1 cellular context compared by ENCODE assay signal in genomic region chr1:151008244-151009205, GRCh38.
TF ChIP-seq lines count a peak whose summit lies in the region.

Gene PRUNE1, plus strand, starts transcription at chr1:151008449. Its CDS starts 184 bp downstream, at chr1:151008633.

TF ChIP-seq in K562, 482 proteins besides CTCF, POLR2A, EP300 and RAD21 (continued from another document and continues in another):
- no peak for TF ChIP-seq ZHX1 (conservative IDR thresholded peaks at IDR 0.05; ENCODE audit: low read length)
- TF ChIP-seq, protein P1, sequence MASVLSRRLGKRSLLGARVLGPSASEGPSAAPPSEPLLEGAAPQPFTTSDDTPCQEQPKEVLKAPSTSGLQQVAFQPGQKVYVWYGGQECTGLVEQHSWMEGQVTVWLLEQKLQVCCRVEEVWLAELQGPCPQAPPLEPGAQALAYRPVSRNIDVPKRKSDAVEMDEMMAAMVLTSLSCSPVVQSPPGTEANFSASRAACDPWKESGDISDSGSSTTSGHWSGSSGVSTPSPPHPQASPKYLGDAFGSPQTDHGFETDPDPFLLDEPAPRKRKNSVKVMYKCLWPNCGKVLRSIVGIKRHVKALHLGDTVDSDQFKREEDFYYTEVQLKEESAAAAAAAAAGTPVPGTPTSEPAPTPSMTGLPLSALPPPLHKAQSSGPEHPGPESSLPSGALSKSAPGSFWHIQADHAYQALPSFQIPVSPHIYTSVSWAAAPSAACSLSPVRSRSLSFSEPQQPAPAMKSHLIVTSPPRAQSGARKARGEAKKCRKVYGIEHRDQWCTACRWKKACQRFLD (CRISPR knock-in tag; IDR thresholded peaks at IDR 0.05), result no peak
- TF ChIP-seq, protein P2, sequence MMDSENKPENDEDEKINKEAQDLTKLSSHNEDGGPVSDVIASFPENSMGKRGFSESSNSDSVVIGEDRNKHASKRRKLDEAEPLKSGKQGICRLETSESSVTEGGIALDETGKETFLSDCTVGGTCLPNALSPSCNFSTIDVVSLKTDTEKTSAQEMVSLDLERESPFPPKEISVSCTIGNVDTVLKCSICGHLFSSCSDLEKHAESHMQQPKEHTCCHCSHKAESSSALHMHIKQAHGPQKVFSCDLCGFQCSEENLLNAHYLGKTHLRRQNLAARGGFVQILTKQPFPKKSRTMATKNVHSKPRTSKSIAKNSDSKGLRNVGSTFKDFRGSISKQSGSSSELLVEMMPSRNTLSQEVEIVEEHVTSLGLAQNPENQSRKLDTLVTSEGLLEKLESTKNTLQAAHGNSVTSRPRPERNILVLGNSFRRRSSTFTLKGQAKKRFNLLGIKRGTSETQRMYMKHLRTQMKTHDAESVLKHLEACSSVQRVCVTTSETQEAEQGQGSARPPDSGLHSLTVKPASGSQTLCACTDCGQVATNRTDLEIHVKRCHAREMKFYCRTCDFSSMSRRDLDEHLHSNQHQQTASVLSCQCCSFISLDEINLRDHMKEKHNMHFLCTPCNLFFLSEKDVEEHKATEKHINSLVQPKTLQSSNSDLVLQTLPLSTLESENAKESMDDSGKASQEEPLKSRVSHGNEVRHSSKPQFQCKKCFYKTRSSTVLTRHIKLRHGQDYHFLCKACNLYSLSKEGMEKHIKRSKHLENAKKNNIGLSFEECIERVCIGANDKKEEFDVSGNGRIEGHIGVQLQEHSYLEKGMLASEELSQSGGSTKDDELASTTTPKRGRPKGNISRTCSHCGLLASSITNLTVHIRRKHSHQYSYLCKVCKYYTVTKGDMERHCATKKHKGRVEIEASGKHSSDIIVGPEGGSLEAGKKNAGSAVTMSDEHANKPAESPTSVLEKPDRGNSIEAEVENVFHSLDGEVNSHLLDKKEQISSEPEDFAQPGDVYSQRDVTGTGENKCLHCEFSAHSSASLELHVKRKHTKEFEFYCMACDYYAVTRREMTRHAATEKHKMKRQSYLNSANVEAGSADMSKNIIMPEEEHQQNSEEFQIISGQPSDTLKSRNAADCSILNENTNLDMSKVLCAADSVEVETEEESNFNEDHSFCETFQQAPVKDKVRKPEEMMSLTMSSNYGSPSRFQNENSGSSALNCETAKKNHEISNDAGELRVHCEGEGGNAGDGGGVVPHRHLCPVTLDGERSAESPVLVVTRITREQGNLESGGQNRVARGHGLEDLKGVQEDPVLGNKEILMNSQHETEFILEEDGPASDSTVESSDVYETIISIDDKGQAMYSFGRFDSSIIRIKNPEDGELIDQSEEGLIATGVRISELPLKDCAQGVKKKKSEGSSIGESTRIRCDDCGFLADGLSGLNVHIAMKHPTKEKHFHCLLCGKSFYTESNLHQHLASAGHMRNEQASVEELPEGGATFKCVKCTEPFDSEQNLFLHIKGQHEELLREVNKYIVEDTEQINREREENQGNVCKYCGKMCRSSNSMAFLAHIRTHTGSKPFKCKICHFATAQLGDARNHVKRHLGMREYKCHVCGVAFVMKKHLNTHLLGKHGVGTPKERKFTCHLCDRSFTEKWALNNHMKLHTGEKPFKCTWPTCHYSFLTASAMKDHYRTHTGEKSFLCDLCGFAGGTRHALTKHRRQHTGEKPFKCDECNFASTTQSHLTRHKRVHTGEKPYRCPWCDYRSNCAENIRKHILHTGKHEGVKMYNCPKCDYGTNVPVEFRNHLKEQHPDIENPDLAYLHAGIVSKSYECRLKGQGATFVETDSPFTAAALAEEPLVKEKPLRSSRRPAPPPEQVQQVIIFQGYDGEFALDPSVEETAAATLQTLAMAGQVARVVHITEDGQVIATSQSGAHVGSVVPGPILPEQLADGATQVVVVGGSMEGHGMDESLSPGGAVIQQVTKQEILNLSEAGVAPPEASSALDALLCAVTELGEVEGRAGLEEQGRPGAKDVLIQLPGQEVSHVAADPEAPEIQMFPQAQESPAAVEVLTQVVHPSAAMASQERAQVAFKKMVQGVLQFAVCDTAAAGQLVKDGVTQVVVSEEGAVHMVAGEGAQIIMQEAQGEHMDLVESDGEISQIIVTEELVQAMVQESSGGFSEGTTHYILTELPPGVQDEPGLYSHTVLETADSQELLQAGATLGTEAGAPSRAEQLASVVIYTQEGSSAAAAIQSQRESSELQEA (IDR thresholded peaks at IDR 0.05; ENCODE audit: low read depth), result no peak
- TF ChIP-seq NR2F6 (CRISPR knock-in tag; IDR thresholded peaks at IDR 0.05), result no peak
- TF ChIP-seq POLR2H (tag; IDR thresholded peaks at IDR 0.05; ENCODE audit: low read depth), result no peak
- no peak for TF ChIP-seq MAFG (tag; conservative IDR thresholded peaks at IDR 0.05)
- TF ChIP-seq BHLHE40 (IDR thresholded peaks at IDR 0.05; ENCODE audit: low read length), result no peak
- TF ChIP-seq, protein P3, sequence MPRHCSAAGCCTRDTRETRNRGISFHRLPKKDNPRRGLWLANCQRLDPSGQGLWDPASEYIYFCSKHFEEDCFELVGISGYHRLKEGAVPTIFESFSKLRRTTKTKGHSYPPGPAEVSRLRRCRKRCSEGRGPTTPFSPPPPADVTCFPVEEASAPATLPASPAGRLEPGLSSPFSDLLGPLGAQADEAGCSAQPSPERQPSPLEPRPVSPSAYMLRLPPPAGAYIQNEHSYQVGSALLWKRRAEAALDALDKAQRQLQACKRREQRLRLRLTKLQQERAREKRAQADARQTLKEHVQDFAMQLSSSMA (CRISPR knock-in tag; IDR thresholded peaks at IDR 0.05), result no peak
- no peak for TF ChIP-seq MTF1 (CRISPR knock-in tag; IDR thresholded peaks at IDR 0.05; ENCODE audit: borderline replicate concordance)
- TF ChIP-seq NR0B1 (IDR thresholded peaks at IDR 0.05; ENCODE audit: partially characterized antibody), result no peak
- TF ChIP-seq ZNF561 (CRISPR knock-in tag; conservative IDR thresholded peaks at IDR 0.05), result no peak
- TF ChIP-seq ZNF609 (CRISPR knock-in tag; IDR thresholded peaks at IDR 0.05; ENCODE audit: borderline replicate concordance), result peak; percentile 37; the same call in 1 of the 2 replicates
- TF ChIP-seq CC2D1A (IDR thresholded peaks at IDR 0.05), result peak; percentile 30; the same call in 1 of the 2 replicates
- no peak for TF ChIP-seq SIRT6 (IDR thresholded peaks at IDR 0.05; ENCODE audit: low read depth, low read length)
- 0 out of 2 replicates have a peak, but pooled peaks have one; percentile 27 for TF ChIP-seq HDAC2 (IDR thresholded peaks at IDR 0.05)
- TF ChIP-seq ZKSCAN1 (IDR thresholded peaks at IDR 0.05; ENCODE audit: low read depth, low read length), result peak; percentile 29; the same call in 1 of the 2 replicates
- no peak; the same call in 1 of the 2 replicates for TF ChIP-seq NBN (IDR thresholded peaks at IDR 0.05; ENCODE audit: low read depth)
- peak; percentile 57 to 70; a peak in 2 of 4 replicates for TF ChIP-seq SIN3A (IDR thresholded peaks at IDR 0.05; ENCODE audit: borderline replicate concordance in 2 of 2, control insufficient read depth in 1 of 2, low read depth in 2 of 2, low read length in 2 of 2)
- TF ChIP-seq ZNF639 (CRISPR knock-in tag; conservative IDR thresholded peaks at IDR 0.05 in 1 of 2, IDR thresholded peaks at IDR 0.05 in 1 of 2), result no peak
- peak; percentile 89 for TF ChIP-seq GMEB1 (CRISPR knock-in tag; IDR thresholded peaks at IDR 0.05)
- no peak for TF ChIP-seq TARDBP (IDR thresholded peaks at IDR 0.05)
- no peak for TF ChIP-seq FOXJ3 (CRISPR knock-in tag; IDR thresholded peaks at IDR 0.05)
- TF ChIP-seq, protein P4, sequence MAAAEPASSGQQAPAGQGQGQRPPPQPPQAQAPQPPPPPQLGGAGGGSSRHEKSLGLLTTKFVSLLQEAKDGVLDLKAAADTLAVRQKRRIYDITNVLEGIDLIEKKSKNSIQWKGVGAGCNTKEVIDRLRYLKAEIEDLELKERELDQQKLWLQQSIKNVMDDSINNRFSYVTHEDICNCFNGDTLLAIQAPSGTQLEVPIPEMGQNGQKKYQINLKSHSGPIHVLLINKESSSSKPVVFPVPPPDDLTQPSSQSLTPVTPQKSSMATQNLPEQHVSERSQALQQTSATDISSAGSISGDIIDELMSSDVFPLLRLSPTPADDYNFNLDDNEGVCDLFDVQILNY (CRISPR knock-in tag; IDR thresholded peaks at IDR 0.05), result no peak
